1 cellular context compared by ENCODE assay signal in genomic region chr1:11803924-11804665, GRCh38.
TF ChIP-seq lines count a peak whose summit lies in the region.

No MANE protein-coding gene starts in this region.

TF ChIP-seq in liver, 16 proteins besides CTCF, POLR2A, EP300 and RAD21:
- peak in 1 of 2 donors; percentile 28 for TF ChIP-seq GABPA (IDR thresholded peaks at IDR 0.05 in 1 of 2, conservative IDR thresholded peaks at IDR 0.05 in 1 of 2)
- peak; percentile 67 for TF ChIP-seq SP1 (IDR thresholded peaks at IDR 0.05)
- TF ChIP-seq FOXA2 (IDR thresholded peaks at IDR 0.05), result peak; percentile 55
- TF ChIP-seq HNF4A (conservative IDR thresholded peaks at IDR 0.05), result peak; percentile 60 to 69
- TF ChIP-seq TAF1 (conservative IDR thresholded peaks at IDR 0.05), result peak; percentile 50
- TF ChIP-seq YY1 (IDR thresholded peaks at IDR 0.05), result peak; percentile 91
- TF ChIP-seq RXRA (IDR thresholded peaks at IDR 0.05), result peak; percentile 82 to 85
- peak; percentile 81 for TF ChIP-seq REST (IDR thresholded peaks at IDR 0.05)
